ENCODE assay signal across 1 cellular context in the genomic region with DNA sequence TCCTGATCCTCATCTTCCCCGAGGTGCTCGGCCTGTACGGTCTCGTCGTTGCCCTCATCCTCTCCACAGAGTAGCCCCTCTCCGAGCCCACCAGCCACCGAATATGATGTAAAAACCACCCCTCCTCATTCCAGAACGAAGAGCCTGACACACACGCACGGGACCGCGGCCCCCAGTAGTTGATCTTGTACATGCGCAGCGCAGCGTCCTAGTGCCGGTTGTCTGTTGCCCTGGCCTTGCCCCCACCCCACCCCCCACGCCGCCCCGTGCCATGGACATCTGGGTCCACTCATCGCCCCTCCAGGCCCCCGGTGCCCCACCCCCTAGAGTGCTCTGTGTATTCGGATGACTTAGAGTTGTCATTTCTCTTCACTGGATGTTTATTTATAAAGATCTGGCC.
TF ChIP-seq lines count a peak whose summit lies in the region.

No MANE protein-coding gene starts in this region.

TF ChIP-seq in endothelial cell of umbilical vein, 7 proteins besides CTCF, POLR2A, EP300 and RAD21:
- TF ChIP-seq EZH2 (IDR thresholded peaks at IDR 0.05; ENCODE audit: borderline replicate concordance, low read depth, low read length, severe bottlenecking): no peak
- no peak for TF ChIP-seq JUN (IDR thresholded peaks at IDR 0.05; ENCODE audit: borderline replicate concordance, insufficient read depth, insufficient read length, low read depth)
- TF ChIP-seq, protein P1, sequence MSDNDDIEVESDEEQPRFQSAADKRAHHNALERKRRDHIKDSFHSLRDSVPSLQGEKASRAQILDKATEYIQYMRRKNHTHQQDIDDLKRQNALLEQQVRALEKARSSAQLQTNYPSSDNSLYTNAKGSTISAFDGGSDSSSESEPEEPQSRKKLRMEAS (IDR thresholded peaks at IDR 0.05; ENCODE audit: insufficient read depth, insufficient read length): no peak
- no peak for TF ChIP-seq MYC (IDR thresholded peaks at IDR 0.05; ENCODE audit: low read depth, low read length)
- TF ChIP-seq POLR2AphosphoS5 (IDR thresholded peaks at IDR 0.05; ENCODE audit: insufficient read depth, low read depth, low read length): no peak
- TF ChIP-seq FOS (IDR thresholded peaks at IDR 0.05; ENCODE audit: borderline replicate concordance, insufficient read depth, low read length): no peak
- TF ChIP-seq GATA2 (IDR thresholded peaks at IDR 0.05; ENCODE audit: insufficient read depth, insufficient read length, low read depth, low read length): no peak
